Comparison of ENCODE assay signal across 11 cellular contexts in the genomic region with DNA sequence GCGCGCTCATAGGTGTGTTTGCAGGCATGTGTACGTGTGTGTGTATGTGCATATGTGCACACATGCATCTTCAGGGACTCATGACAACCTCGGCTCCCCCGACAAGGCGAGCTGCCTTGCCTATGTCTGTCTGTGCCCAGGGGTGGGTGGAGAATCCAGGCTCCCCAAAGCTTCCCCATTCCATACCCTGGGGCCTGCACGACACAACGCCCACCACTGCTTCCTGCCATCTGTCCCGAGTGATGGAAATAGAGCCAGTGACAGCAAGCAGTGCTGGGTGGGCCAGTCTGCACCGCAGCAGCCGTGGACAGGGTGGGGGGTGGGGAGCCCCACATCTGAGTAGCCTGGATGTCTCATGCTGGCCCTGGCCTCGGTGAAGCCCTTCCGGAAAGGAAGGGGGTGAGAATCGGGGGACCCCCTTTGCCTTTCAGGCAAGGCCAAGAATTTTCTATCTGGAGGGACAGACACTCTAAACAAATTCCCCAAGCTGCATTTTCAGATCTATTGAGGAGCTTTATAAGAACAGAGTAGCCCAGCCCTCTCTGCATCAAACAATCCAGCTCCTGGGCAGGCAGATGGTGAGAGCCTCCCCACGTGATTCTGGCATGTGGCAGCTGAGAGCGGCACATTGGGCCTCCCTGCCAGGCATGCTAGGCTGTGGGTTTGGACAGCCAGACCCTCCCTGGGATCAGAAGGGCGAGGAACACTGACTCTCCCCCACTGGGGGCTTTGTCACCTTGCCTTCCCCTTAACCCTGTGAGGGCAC. TPM values are rescaled to one million over a fixed set of nuclear protein-coding genes. Genes with fewer than 3 reads are reported as not detected.
"Had no signal": no experiment of that assay in that cellular context is flagged by ENCODE, and none has a peak within 500 bp of the region (broad histone marks: within the 10 kb centered on the region; RNA-seq: fewer than 3 reads in every experiment).

No MANE protein-coding gene starts in this region.

- H3K9me3 Mint-ChIP-seq: activated naive CD8-positive, alpha-beta T cell treated with anti-CD3 and anti-CD28 coated beads, Interleukin-2, amount 10 ng/mL, durations not matched to agents 7 days and 5 days; activated T-helper 1 cell treated with anti-CD3 and anti-CD28 coated beads, Interleukin-12 subunit alpha, Interleukin-12 subunit beta, Interleukin-2, Interleukin-4 antibody, amounts not matched to agents 30 ng/mL and 10 ng/mL and 1 ng/mL, durations not matched to agents 14 hours and 24 hours and 36 hours; nephron progenitor cell had no signal

- H3K4me3 Mint-ChIP-seq: activated naive CD8-positive, alpha-beta T cell treated with anti-CD3 and anti-CD28 coated beads, Interleukin-2, amount 10 ng/mL, durations not matched to agents 7 days and 5 days; activated T-helper 1 cell treated with anti-CD3 and anti-CD28 coated beads, Interleukin-12 subunit alpha, Interleukin-12 subunit beta, Interleukin-2, Interleukin-4 antibody, amounts not matched to agents 30 ng/mL and 10 ng/mL and 1 ng/mL, durations not matched to agents 14 hours and 24 hours and 36 hours; nephron progenitor cell had no signal

- DNase-seq: activated CD4-positive, CD25-positive, alpha-beta regulatory T cell treated with anti-CD3 and anti-CD28 coated beads, Interleukin-2, amount 50 U/mL, for 72 hours; activated naive CD8-positive, alpha-beta T cell treated with anti-CD3 and anti-CD28 coated beads, Interleukin-2, amount 10 ng/mL, durations not matched to agents 7 days and 5 days; aorta; dermis blood vessel endothelial cell; heart left ventricle; mesendoderm; nephron progenitor cell; stimulated activated CD4-positive, alpha-beta T cell treated with anti-CD3 and anti-CD28 coated beads, Interleukin-1b, Interleukin-23, amount 100 ng/mL, for 48 hours; T1000 had no signal

- H3K4me1 Mint-ChIP-seq: activated naive CD8-positive, alpha-beta T cell treated with anti-CD3 and anti-CD28 coated beads, Interleukin-2, amount 10 ng/mL, durations not matched to agents 7 days and 5 days had no signal

- H3K27ac Mint-ChIP-seq: activated naive CD8-positive, alpha-beta T cell treated with anti-CD3 and anti-CD28 coated beads, Interleukin-2, amount 10 ng/mL, durations not matched to agents 7 days and 5 days; activated T-helper 1 cell treated with anti-CD3 and anti-CD28 coated beads, Interleukin-12 subunit alpha, Interleukin-12 subunit beta, Interleukin-2, Interleukin-4 antibody, amounts not matched to agents 30 ng/mL and 10 ng/mL and 1 ng/mL, durations not matched to agents 14 hours and 24 hours and 36 hours; nephron progenitor cell had no signal

- H3K27me3 Mint-ChIP-seq: activated naive CD8-positive, alpha-beta T cell treated with anti-CD3 and anti-CD28 coated beads, Interleukin-2, amount 10 ng/mL, durations not matched to agents 7 days and 5 days had no signal

- H3K36me3 Mint-ChIP-seq: activated naive CD8-positive, alpha-beta T cell treated with anti-CD3 and anti-CD28 coated beads, Interleukin-2, amount 10 ng/mL, durations not matched to agents 7 days and 5 days had no signal

RNA-seq across cellular contexts. Expression of a gene that starts 4.9 kb away (rescaled TPM):
- total RNA-seq: activated CD8-positive, alpha-beta memory T cell treated with anti-CD3 and anti-CD28 coated beads for 36 hours; activated naive CD8-positive, alpha-beta T cell treated with anti-CD3 and anti-CD28 coated beads, Interleukin-2, amount 10 ng/mL, durations not matched to agents 7 days and 5 days; activated T-helper 1 cell treated with anti-CD3 and anti-CD28 coated beads, Interleukin-12 subunit alpha, Interleukin-12 subunit beta, Interleukin-2, Interleukin-4 antibody, amounts not matched to agents 30 ng/mL and 10 ng/mL and 1 ng/mL, durations not matched to agents 14 hours and 24 hours and 36 hours had no signal
